Comparison of ENCODE assay signal across 27 cellular contexts in genomic region chr2:9243357-9243756, GRCh38.
"Had no signal": no experiment of that assay in that cellular context is flagged by ENCODE, and none has a peak within 500 bp of the region (broad histone marks: within the 10 kb centered on the region; RNA-seq: fewer than 3 reads in every experiment).

No MANE protein-coding gene starts in this region.

- H3K4me1 Mint-ChIP-seq: activated naive CD8-positive, alpha-beta T cell treated with anti-CD3 and anti-CD28 coated beads, Interleukin-2, amount 50 U/mL, for 24 hours; T-helper 17 cell had no signal

- H3K36me3 Mint-ChIP-seq: activated naive CD4-positive, alpha-beta T cell treated with anti-CD3 and anti-CD28 coated beads, Interleukin-2, amount 50 U/mL, for 72 hours; WTC11 had no signal

- DNase-seq: activated CD4-positive, alpha-beta T cell treated with anti-CD3 and anti-CD28 coated beads for 1 hour; activated CD4-positive, alpha-beta T cell treated with anti-CD3 and anti-CD28 coated beads, Interleukin-2, amount 10 ng/mL, durations not matched to agents 24 days and 14 days; activated CD4-positive, alpha-beta T cell treated with anti-CD3 and anti-CD28 coated beads, Interleukin-2, amount 50 U/mL, for 48 hours; activated CD8-positive, alpha-beta memory T cell treated with anti-CD3 and anti-CD28 coated beads for 24 hours; activated effector memory CD4-positive, alpha-beta T cell treated with anti-CD3 and anti-CD28 coated beads, Interleukin-2, amount 50 U/mL, for 16 hours; activated naive CD4-positive, alpha-beta T cell treated with Interleukin-2 at 50 U/mL for 16 hours; activated naive CD8-positive, alpha-beta T cell treated with anti-CD3 and anti-CD28 coated beads, Interleukin-2, amount 50 U/mL, for 24 hours; activated T-cell treated with anti-CD3 and anti-CD28 coated beads, Interleukin-2, amount 50 U/mL, for 4 hours; anterior cingulate cortex; central memory CD4-positive, alpha-beta T cell; Karpas-422; NCI-H1048; NCI-H146; NCI-H187 treated with DMSO at 0.1 percent for 48 hours; NCI-H2081 treated with DMSO at 0.1 percent for 48 hours; NCI-H2227 treated with DMSO at 0.1 percent for 48 hours; NCI-H446 treated with DMSO at 0.1 percent for 48 hours; NCI-H524 treated with DMSO at 0.1 percent for 48 hours; NCI-H82; OCI-M1; T-helper 17 cell; T-helper 9 cell had no signal

- FAIRE-seq: bronchial epithelial cell, K562 had no signal

- H3K27me3 Mint-ChIP-seq: activated CD4-positive, alpha-beta T cell treated with anti-CD3 and anti-CD28 coated beads, Interleukin-2, amount 10 ng/mL, durations not matched to agents 24 days and 14 days; activated naive CD8-positive, alpha-beta T cell treated with anti-CD3 and anti-CD28 coated beads, Interleukin-2, amount 50 U/mL, for 24 hours had no signal

- H3K4me3 ChIP-seq: K562 had no signal

- H3K4me3 Mint-ChIP-seq: activated CD4-positive, alpha-beta T cell treated with anti-CD3 and anti-CD28 coated beads, Interleukin-2, amount 10 ng/mL, durations not matched to agents 24 days and 14 days; activated naive CD8-positive, alpha-beta T cell treated with anti-CD3 and anti-CD28 coated beads, Interleukin-2, amount 50 U/mL, for 24 hours; activated T-cell treated with anti-CD3 and anti-CD28 coated beads, Interleukin-2, amount 50 U/mL, for 4 hours; T-helper 17 cell; WTC11 had no signal

- ATAC-seq: activated naive CD4-positive, alpha-beta T cell treated with anti-CD3 and anti-CD28 coated beads, Interleukin-2, amount 50 U/mL, for 72 hours; activated naive CD8-positive, alpha-beta T cell treated with anti-CD3 and anti-CD28 coated beads, Interleukin-2, amount 50 U/mL, for 24 hours; activated T-cell treated with anti-CD3 and anti-CD28 coated beads, Interleukin-2, amount 50 U/mL, for 4 hours; K562; Right ventricle myocardium inferior; T-helper 17 cell; WTC11 had no signal

- H3K27ac Mint-ChIP-seq: activated CD4-positive, alpha-beta T cell treated with anti-CD3 and anti-CD28 coated beads, Interleukin-2, amount 10 ng/mL, durations not matched to agents 24 days and 14 days; activated naive CD4-positive, alpha-beta T cell treated with anti-CD3 and anti-CD28 coated beads, Interleukin-2, amount 50 U/mL, for 72 hours; activated naive CD8-positive, alpha-beta T cell treated with anti-CD3 and anti-CD28 coated beads, Interleukin-2, amount 50 U/mL, for 24 hours; T-helper 17 cell; WTC11 had no signal

- H3K9me3 Mint-ChIP-seq: activated CD4-positive, alpha-beta T cell treated with anti-CD3 and anti-CD28 coated beads, Interleukin-2, amount 10 ng/mL, durations not matched to agents 24 days and 14 days; activated naive CD4-positive, alpha-beta T cell treated with anti-CD3 and anti-CD28 coated beads, Interleukin-2, amount 50 U/mL, for 72 hours; activated naive CD8-positive, alpha-beta T cell treated with anti-CD3 and anti-CD28 coated beads, Interleukin-2, amount 50 U/mL, for 24 hours; activated T-cell treated with anti-CD3 and anti-CD28 coated beads, Interleukin-2, amount 50 U/mL, for 4 hours; WTC11 had no signal
